Comparison of ENCODE assay signal across 8 cellular contexts in the genomic region with DNA sequence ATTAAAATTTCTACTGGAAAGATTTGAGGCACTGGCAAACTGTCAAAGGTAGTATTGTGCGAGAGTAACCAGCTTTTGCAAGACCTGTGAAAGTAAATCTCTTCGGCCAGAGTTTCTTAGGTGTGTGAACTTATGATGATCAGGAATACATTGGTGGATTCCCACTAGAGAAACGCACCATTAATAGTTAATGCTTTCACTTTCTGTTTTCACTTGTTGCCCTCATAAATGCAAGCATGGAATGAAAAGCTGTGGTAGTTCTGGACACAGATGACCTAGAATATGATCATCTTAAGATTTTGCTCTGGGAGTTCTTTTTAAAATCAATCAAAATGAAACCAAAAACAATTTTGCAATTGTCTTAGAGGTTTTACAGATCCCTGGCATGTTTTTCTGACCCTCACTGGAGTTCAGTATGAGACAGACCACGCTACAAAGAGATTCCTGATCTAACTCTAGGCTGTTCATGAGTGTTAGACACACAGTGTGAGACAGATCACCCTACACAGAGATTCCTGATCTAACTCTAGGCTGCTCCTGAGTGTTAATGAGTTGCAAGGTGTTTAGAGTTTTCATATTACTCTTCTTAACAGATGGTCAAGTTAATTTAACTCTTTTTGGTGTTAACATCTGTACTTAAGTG.
DNase-seq lines count a peak whose midpoint lies in the region; ATAC-seq lines count a peak whose summit lies in the region.

No MANE protein-coding gene starts in this region.

- peak; percentile 2 for DNase-seq in Daoy (ENCODE audit: low read depth)
- DNase-seq in OCI-M1 (lab: John Stamatoyannopoulos, UW): peak; percentile 80
- DNase-seq in left lobe of liver (ENCODE audit: low spot score): no peak
- DNase-seq in mesendoderm: no peak
- DNase-seq in LoVo (ENCODE audit: low spot score): no peak

- no peak overlapping the region for H3K27ac ChIP-seq in mesendoderm (ENCODE audit: low read depth, low read length)

- no peaks in the 10 kb centered on the region for H3K79me1 ChIP-seq in mesendoderm (ENCODE audit: low read length)

- H3K36me3 ChIP-seq in mesendoderm (ENCODE audit: control insufficient read depth, insufficient read depth, low read length): no peaks in the 10 kb centered on the region

- no peaks in the 10 kb centered on the region for H3K27me3 ChIP-seq in mesendoderm (ENCODE audit: insufficient read depth, low read length, poor library complexity)

- H3K56ac ChIP-seq in mesendoderm (ENCODE audit: low read length): no peak overlapping the region

- no peak overlapping the region for H3K9ac ChIP-seq in mesendoderm (ENCODE audit: low read length)

- no peak overlapping the region for H3K4ac ChIP-seq in mesendoderm (ENCODE audit: low read depth, low read length)

- no peaks in the 10 kb centered on the region for H3K4me1 ChIP-seq in mesendoderm (ENCODE audit: control insufficient read depth, low read depth, low read length)

- no peak overlapping the region for H3K4me3 ChIP-seq in mesendoderm (ENCODE audit: low read length)

- no peaks in the 10 kb centered on the region for H3K79me2 ChIP-seq in mesendoderm (ENCODE audit: control insufficient read depth, insufficient read depth, low read length)

- H4K8ac ChIP-seq in mesendoderm (ENCODE audit: low read depth, low read length): no peak overlapping the region

- WGBS in mesendoderm (ENCODE audit: extremely low coverage, insufficient coverage, low lambda C conversion rate): no CpG with 5 or more reads among the region's 4 CpGs

- H3K23ac ChIP-seq in mesendoderm (ENCODE audit: low read length): no peak overlapping the region

- no peak overlapping the region for H3K18ac ChIP-seq in mesendoderm (ENCODE audit: low read length)

- no peak overlapping the region for H2AK5ac ChIP-seq in mesendoderm (ENCODE audit: low read length)

- no peak overlapping the region for H2BK120ac ChIP-seq in mesendoderm (ENCODE audit: low read depth, low read length)

- no peak overlapping the region for H4K5ac ChIP-seq in mesendoderm (ENCODE audit: low read length)

- H2BK5ac ChIP-seq in mesendoderm (ENCODE audit: low read length): no peak overlapping the region

- ATAC-seq in GM21515 (IDR thresholded peaks at IDR 0.05; ENCODE audit: unreplicated experiment) (peak; percentile 63), left lobe of liver (peak; percentile 93), GM19324 (IDR thresholded peaks at IDR 0.05; ENCODE audit: low FRiP score, unreplicated experiment) (no peak), HG02970 (IDR thresholded peaks at IDR 0.05; ENCODE audit: low FRiP score, unreplicated experiment) (no peak)

- no peak overlapping the region for H3K4me2 ChIP-seq in mesendoderm (ENCODE audit: low read length)

- no peak overlapping the region for H2BK15ac ChIP-seq in mesendoderm (replicated peaks; ENCODE audit: low read depth)

Comparison
In these comparisons a context has a peak if more than half of its experiments do, and no peak if none do; other contexts are left out.
1. DNase-seq: peak in Daoy (single experiment) and OCI-M1 (single experiment); none in left lobe of liver (single experiment), mesendoderm (single experiment) and LoVo (single experiment).
2. ATAC-seq: peak in GM21515 (single experiment) and left lobe of liver (single experiment); none in GM19324 (single experiment) and HG02970 (single experiment).